19 cellular contexts compared by ENCODE assay signal in genomic region chr5:115949096-115949495, GRCh38. TPM values are rescaled to one million over a fixed set of nuclear protein-coding genes. Genes with fewer than 3 reads are reported as not detected.
DNase-seq lines count a peak whose midpoint lies in the region; ATAC-seq and TF ChIP-seq lines count a peak whose summit lies in the region.
"Had no signal": no experiment of that assay in that cellular context is flagged by ENCODE, and none has a peak within 500 bp of the region (broad histone marks: within the 10 kb centered on the region; RNA-seq: fewer than 3 reads in every experiment).

No MANE protein-coding gene starts in this region.

- H3K4me1 Mint-ChIP-seq in activated CD4-positive, alpha-beta memory T cell treated with anti-CD3 and anti-CD28 coated beads for 36 hours (ENCODE audit: low read depth), result no peaks in the 10 kb centered on the region

- peaks cover 3% of the 10 kb centered on the region for H3K27me3 Mint-ChIP-seq in activated CD4-positive, alpha-beta memory T cell treated with anti-CD3 and anti-CD28 coated beads for 36 hours

- no peaks in the 10 kb centered on the region for H3K9me3 Mint-ChIP-seq in activated CD4-positive, alpha-beta memory T cell treated with anti-CD3 and anti-CD28 coated beads for 36 hours

- no peaks in the 10 kb centered on the region for H3K36me3 Mint-ChIP-seq in activated CD4-positive, alpha-beta memory T cell treated with anti-CD3 and anti-CD28 coated beads for 36 hours

- H3K27me3 ChIP-seq in adipocyte (replicated peaks; ENCODE audit: control insufficient read depth, insufficient read depth, low read length), result no peaks in the 10 kb centered on the region
- no peaks in the 10 kb centered on the region for H3K27me3 ChIP-seq in effector memory CD4-positive, alpha-beta T cell (replicated peaks; ENCODE audit: control insufficient read depth, insufficient read depth, low read length, poor library complexity, severe bottlenecking)
- H3K27me3 ChIP-seq: MG63, Peyer's patch had no signal

- no peaks in the 10 kb centered on the region for H3K4me1 ChIP-seq in HEK293 (ENCODE audit: control insufficient read depth, insufficient read depth, low read length)
- peaks cover 38% of the 10 kb centered on the region for H3K4me1 ChIP-seq in adipocyte (ENCODE audit: control insufficient read depth, insufficient read depth, low read length)
- no peaks in the 10 kb centered on the region for H3K4me1 ChIP-seq in effector memory CD4-positive, alpha-beta T cell (ENCODE audit: control insufficient read depth, insufficient read depth, low read length, poor library complexity, severe bottlenecking)
- H3K4me1 ChIP-seq: Peyer's patch had no signal

- CTCF ChIA-PET in HEK293 (lab: Yijun Ruan, JAX), result no interaction called here
- CTCF ChIA-PET in activated CD4-positive, alpha-beta memory T cell treated with anti-CD3 and anti-CD28 coated beads for 36 hours (lab: Charles Lee), result no interaction called here

- H3K9ac ChIP-seq in adipocyte (ENCODE audit: low read length), result peak overlapping the region; percentile 39

- DNase-seq in adipocyte (ENCODE audit: low read depth) (peak; percentile 46), fibroblast of mammary gland (ENCODE audit: low read depth) (peak; percentile 40), AG08395 (ENCODE audit: low spot score) (no peak)
- no peak for DNase-seq in activated CD4-positive, alpha-beta memory T cell treated with anti-CD3 and anti-CD28 coated beads for 36 hours
- DNase-seq in effector memory CD4-positive, alpha-beta T cell, result no peak
- DNase-seq: C1 segment of cervical spinal cord, COR-L47, DMS153, KG1, MG63, NCI-H1092 treated with DMSO at 0.1 percent for 48 hours, NCI-H187, NCI-H2171, NCI-H510A treated with DMSO at 0.1 percent for 48 hours, Peyer's patch, SHP77 treated with DMSO at 0.1 percent for 48 hours had no signal

- TF ChIP-seq CTCF in HEK293 (tag by site-specific recombination; IDR thresholded peaks at IDR 0.05), result no peak
- no peak for TF ChIP-seq CTCF in fibroblast of mammary gland (conservative IDR thresholded peaks at IDR 0.05; ENCODE audit: control insufficient read depth, insufficient read depth, low read depth, low read length)

- no peak overlapping the region for H3K27ac Mint-ChIP-seq in activated CD4-positive, alpha-beta memory T cell treated with anti-CD3 and anti-CD28 coated beads for 36 hours

- H3K36me3 ChIP-seq in HEK293 (ENCODE audit: control insufficient read depth in 2 of 2, insufficient read depth in 1 of 2, low read length in 2 of 2) (no peaks in the 10 kb centered on the region), adipocyte (ENCODE audit: control insufficient read depth, insufficient read depth, low read length, severe bottlenecking) (no peaks in the 10 kb centered on the region)
- no peaks in the 10 kb centered on the region for H3K36me3 ChIP-seq in effector memory CD4-positive, alpha-beta T cell (ENCODE audit: control insufficient read depth, insufficient read depth, low read length)
- H3K36me3 ChIP-seq: MG63, Peyer's patch had no signal

- H3K4me3 ChIP-seq in HEK293 (ENCODE audit: low read depth, low read length) (no peak overlapping the region), adipocyte (ENCODE audit: low read length) (no peak overlapping the region), fibroblast of mammary gland (ENCODE audit: control insufficient read depth, low read depth, low read length) (no peak overlapping the region)
- H3K4me3 ChIP-seq in effector memory CD4-positive, alpha-beta T cell (ENCODE audit: insufficient read depth, low read depth, low read length, poor library complexity, severe bottlenecking), result no peak overlapping the region
- H3K4me3 ChIP-seq: MG63, Peyer's patch had no signal

- intact Hi-C loops in activated CD4-positive, alpha-beta memory T cell treated with anti-CD3 and anti-CD28 coated beads for 36 hours (cut with micrococcal nuclease), result no loop called here

- ATAC-seq in HG03139 (IDR thresholded peaks at IDR 0.05; ENCODE audit: unreplicated experiment), result no peak

- POLR2A ChIA-PET in HEK293 (lab: Yijun Ruan, JAX), result no interaction called here
- POLR2A ChIA-PET in activated CD4-positive, alpha-beta memory T cell treated with anti-CD3 and anti-CD28 coated beads for 36 hours (lab: Charles Lee), result no interaction called here

- H3K9me3 ChIP-seq in HEK293 (ENCODE audit: control insufficient read depth, insufficient read depth, low read depth, low read length), result no peaks in the 10 kb centered on the region
- H3K9me3 ChIP-seq in adipocyte (ENCODE audit: control insufficient read depth, low read length), result no peaks in the 10 kb centered on the region
- no peaks in the 10 kb centered on the region for H3K9me3 ChIP-seq in effector memory CD4-positive, alpha-beta T cell (ENCODE audit: control insufficient read depth, low read length)
- H3K9me3 ChIP-seq: Peyer's patch had no signal

- no peak overlapping the region for H3K4me3 Mint-ChIP-seq in activated CD4-positive, alpha-beta memory T cell treated with anti-CD3 and anti-CD28 coated beads for 36 hours

- no peak overlapping the region for H3K27ac ChIP-seq in HEK293 (ENCODE audit: extremely low read depth, low read depth, low read length)
- no peak overlapping the region for H3K27ac ChIP-seq in effector memory CD4-positive, alpha-beta T cell (ENCODE audit: insufficient read depth, low read length, poor library complexity, severe bottlenecking)
- H3K27ac ChIP-seq: HL-60, Peyer's patch had no signal

TF ChIP-seq in HEK293, 187 proteins besides CTCF, POLR2A, EP300 and RAD21:
- 0 out of 2 replicates have a peak, but pooled peaks have one; percentile 17 for TF ChIP-seq PRDM10 (tag by site-specific recombination; IDR thresholded peaks at IDR 0.05)
- no peak for TF ChIP-seq ZNF10 (tag by site-specific recombination; IDR thresholded peaks at IDR 0.05)

RNA-seq across cellular contexts. Expression of gene LVRN, which starts 13.2 kb away (rescaled TPM):
- total RNA-seq in activated CD4-positive, alpha-beta memory T cell treated with anti-CD3 and anti-CD28 coated beads for 36 hours, result under 1 TPM in 1 of 2 experiments, not detected in 1; 0.10 TPM

Comparison
In these comparisons a context has a peak if more than half of its experiments do, and no peak if none do; other contexts are left out.
1. DNase-seq: peak in adipocyte (single experiment) and fibroblast of mammary gland (single experiment); none in AG08395 (single experiment), activated CD4-positive, alpha-beta memory T cell treated with anti-CD3 and anti-CD28 coated beads for 36 hours (single experiment) and effector memory CD4-positive, alpha-beta T cell (0 of 3).